In genomic region chr4:165112258-165113156, GRCh38 we compare ENCODE assay signal across 8 cellular contexts. TPM values are rescaled to one million over a fixed set of nuclear protein-coding genes. Genes with fewer than 3 reads are reported as not detected.
DNase-seq lines count a peak whose midpoint lies in the region; ATAC-seq, FAIRE-seq and TF ChIP-seq lines count a peak whose summit lies in the region.

Gene TMEM192 (minus strand): TSS chr4:165112860. CDS start chr4:165112773, 87 bp downstream.

- peaks cover 4% of the 10 kb centered on the region for H3K4me1 Mint-ChIP-seq in activated T-helper 17 cell treated with anti-CD3 and anti-CD28 coated beads, Interleukin-2, amount 50 U/mL, for 72 hours
- peaks cover 19 to 44% (median 29%) of the 10 kb centered on the region in 4 donors for H3K4me1 Mint-ChIP-seq in naive thymus-derived CD8-positive, alpha-beta T cell

- H3K9me2 ChIP-seq in DOHH2 (replicated peaks; ENCODE audit: control insufficient read depth, low read length): no peaks in the 10 kb centered on the region

- ATAC-seq in GM21786 (IDR thresholded peaks at IDR 0.05; ENCODE audit: unreplicated experiment): peak; percentile 95
- ATAC-seq in activated T-helper 17 cell treated with anti-CD3 and anti-CD28 coated beads, Interleukin-2, amount 50 U/mL, for 72 hours (replicated peaks): peak; percentile 98
- ATAC-seq in naive thymus-derived CD8-positive, alpha-beta T cell: peak; percentile 93 to 95

- H3K4me3 ChIP-seq in DOHH2 (ENCODE audit: low read length): peak within 1 kb of the TSS; percentile 86
- H3K4me3 ChIP-seq in fibroblast of lung (replicated peaks in 1 of 4; ENCODE audit: control extremely low read depth in 1 of 4, insufficient read depth in 1 of 4, low read depth in 3 of 4, low read length in 4 of 4): peak within 1 kb of the TSS; percentile 65 to 91 (median 89)

- TF ChIP-seq CTCF in DOHH2 (IDR thresholded peaks at IDR 0.05; ENCODE audit: low read depth, low read length, poor library complexity, severe bottlenecking) (peak; percentile 63), fibroblast of lung (conservative IDR thresholded peaks at IDR 0.05 in 1 of 2, IDR thresholded peaks at IDR 0.05 in 1 of 2; ENCODE audit: low read depth in 1 of 2, low read length in 2 of 2) (peak; percentile 8 to 25)

- peak within 1 kb of the TSS; percentile 69 for H3K9ac ChIP-seq in fibroblast of lung (ENCODE audit: insufficient read depth, low read length)

- H3K36me3 ChIP-seq in DOHH2 (ENCODE audit: control insufficient read depth, low read length) (peaks cover 11% of the 10 kb centered on the region; the same call in 1 of the 2 replicates), KOPT-K1 (ENCODE audit: insufficient read depth, low read length) (no peaks in the 10 kb centered on the region), fibroblast of lung (ENCODE audit: control insufficient read depth, insufficient read depth, low read length) (no peaks in the 10 kb centered on the region)

- H3K9me3 ChIP-seq in DOHH2 (ENCODE audit: control insufficient read depth, insufficient read depth, low read length) (no peaks in the 10 kb centered on the region), KOPT-K1 (ENCODE audit: insufficient read depth, low read length, poor library complexity, severe bottlenecking) (no peaks in the 10 kb centered on the region), fibroblast of lung (ENCODE audit: control insufficient read depth, insufficient read depth, low read depth, low read length) (no peaks in the 10 kb centered on the region)

- H3F3A ChIP-seq in DOHH2 (ENCODE audit: control insufficient read depth, insufficient read depth): no peaks in the 10 kb centered on the region

- no peaks in the 10 kb centered on the region for H3K27me3 Mint-ChIP-seq in activated T-helper 17 cell treated with anti-CD3 and anti-CD28 coated beads, Interleukin-2, amount 50 U/mL, for 72 hours
- H3K27me3 Mint-ChIP-seq in naive thymus-derived CD8-positive, alpha-beta T cell: peaks cover 0 to 4% (median 1%) of the 10 kb centered on the region in 5 donors

- FAIRE-seq in RCC 7860 (lab: Jason Lieb, UNC): no peak

- DNase-seq in RCC 7860 (ENCODE audit: low spot score) (peak; percentile 75), fibroblast of lung (ENCODE audit: low read depth in 2 of 2) (peak; percentile 89 to 90)
- peak; percentile 83 to 98 (median 91) for DNase-seq in naive thymus-derived CD8-positive, alpha-beta T cell
- peak; percentile 82 to 93 (median 88) for DNase-seq in stimulated activated naive CD4-positive, alpha-beta T cell (lab: John Stamatoyannopoulos, UW)

- no peaks in the 10 kb centered on the region for H3K9me3 Mint-ChIP-seq in activated T-helper 17 cell treated with anti-CD3 and anti-CD28 coated beads, Interleukin-2, amount 50 U/mL, for 72 hours
- H3K9me3 Mint-ChIP-seq in naive thymus-derived CD8-positive, alpha-beta T cell: no peaks in the 10 kb centered on the region

- H4K20me1 ChIP-seq in DOHH2 (ENCODE audit: control insufficient read depth, insufficient read depth, low read depth, low read length): no peaks in the 10 kb centered on the region
- H4K20me1 ChIP-seq in fibroblast of lung (ENCODE audit: control insufficient read depth, extremely low read depth, insufficient read depth, low read length): no peaks in the 10 kb centered on the region

- peak within 1 kb of the TSS; percentile 83 for H3K27ac Mint-ChIP-seq in activated T-helper 17 cell treated with anti-CD3 and anti-CD28 coated beads, Interleukin-2, amount 50 U/mL, for 72 hours
- H3K27ac Mint-ChIP-seq in naive thymus-derived CD8-positive, alpha-beta T cell: peak within 1 kb of the TSS; percentile 89 to 98 (median 94)

- H3K36me3 Mint-ChIP-seq in activated T-helper 17 cell treated with anti-CD3 and anti-CD28 coated beads, Interleukin-2, amount 50 U/mL, for 72 hours (ENCODE audit: low read depth): no peaks in the 10 kb centered on the region
- H3K36me3 Mint-ChIP-seq in naive thymus-derived CD8-positive, alpha-beta T cell: peaks cover 0 to 6% (median 0%) of the 10 kb centered on the region in 3 donors

- peak within 1 kb of the TSS; percentile 31; the same call in 1 of the 2 replicates for H3K27ac ChIP-seq in DOHH2 (ENCODE audit: low read depth, low read length)
- peak within 1 kb of the TSS; percentile 61 for H3K27ac ChIP-seq in KOPT-K1 (ENCODE audit: low read depth, low read length, poor library complexity, severe bottlenecking)
- peak within 1 kb of the TSS; percentile 46 for H3K27ac ChIP-seq in fibroblast of lung (ENCODE audit: insufficient read depth, low read length)

- H3K79me2 ChIP-seq in DOHH2 (ENCODE audit: control insufficient read depth, low read length): peaks cover 30% of the 10 kb centered on the region
- H3K79me2 ChIP-seq in fibroblast of lung (ENCODE audit: control insufficient read depth, insufficient read depth, low read length): no peaks in the 10 kb centered on the region

- H3K4me3 Mint-ChIP-seq in activated T-helper 17 cell treated with anti-CD3 and anti-CD28 coated beads, Interleukin-2, amount 50 U/mL, for 72 hours: peak within 1 kb of the TSS; percentile 93
- H3K4me3 Mint-ChIP-seq in naive thymus-derived CD8-positive, alpha-beta T cell: peak within 1 kb of the TSS; percentile 90 to 98 (median 94)

- H2AFZ ChIP-seq in fibroblast of lung (ENCODE audit: low read length): peak within 1 kb of the TSS; percentile 97

- POLR2A ChIA-PET in naive thymus-derived CD8-positive, alpha-beta T cell (lab: Charles Lee): interaction anchor here (0.6 to 3.6 kb wide), 6 partner anchors 19 to 214 kb away, joined by 3 to 19 read pairs (median 3); partner anchors contain the start of gene MSMO1

- H3K4me1 ChIP-seq in DOHH2 (ENCODE audit: control insufficient read depth, low read length) (peaks cover 10% of the 10 kb centered on the region), fibroblast of lung (ENCODE audit: control insufficient read depth, extremely low read depth, insufficient read depth, low read length) (no peaks in the 10 kb centered on the region)

- H3K27me3 ChIP-seq in DOHH2 (ENCODE audit: control insufficient read depth, low read length) (peaks cover 7% of the 10 kb centered on the region), fibroblast of lung (ENCODE audit: control insufficient read depth, insufficient read depth, low read length) (no peaks in the 10 kb centered on the region)

- H3K4me2 ChIP-seq in DOHH2 (ENCODE audit: low read length) (peak within 1 kb of the TSS; percentile 86), fibroblast of lung (ENCODE audit: extremely low read depth, insufficient read depth, low read length) (peak within 1 kb of the TSS; percentile 93)

RNA-seq across cellular contexts. Expression of gene TMEM192, which starts in this region (rescaled TPM):
- total RNA-seq in activated T-helper 17 cell treated with anti-CD3 and anti-CD28 coated beads, Interleukin-2, amount 50 U/mL, for 72 hours: 10 to 100 TPM in 1 of 2 donors, 1 to 10 TPM in 1; 7.8 to 17.9 TPM
- total RNA-seq in fibroblast of lung: 4.1 and 6.9 TPM in 2 replicates
- polyA plus RNA-seq in fibroblast of lung: 17.0 and 23.7 TPM in 2 replicates
- polyA plus RNA-seq in fibroblast of lung (2012): 8.0 and 10.8 TPM in 2 replicates
- 3.5 and 14.1 TPM in 2 replicates for polyA minus RNA-seq in fibroblast of lung (ENCODE audit: low replicate concordance)
- 10 to 100 TPM; 14.6 to 14.8 TPM for total RNA-seq in naive thymus-derived CD8-positive, alpha-beta T cell
- 10 to 100 TPM; 17.2 to 24.9 (median 21.6) TPM for polyA plus RNA-seq in naive thymus-derived CD8-positive, alpha-beta T cell

Comparison
In these comparisons a context has a peak if more than half of its experiments do, and no peak if none do; other contexts are left out.
1. Peak in every context shown above with its lines: DNase-seq, ATAC-seq, H3K4me3 ChIP-seq and H3K27ac ChIP-seq.